27 cellular contexts compared by ENCODE assay signal in the genomic region with DNA sequence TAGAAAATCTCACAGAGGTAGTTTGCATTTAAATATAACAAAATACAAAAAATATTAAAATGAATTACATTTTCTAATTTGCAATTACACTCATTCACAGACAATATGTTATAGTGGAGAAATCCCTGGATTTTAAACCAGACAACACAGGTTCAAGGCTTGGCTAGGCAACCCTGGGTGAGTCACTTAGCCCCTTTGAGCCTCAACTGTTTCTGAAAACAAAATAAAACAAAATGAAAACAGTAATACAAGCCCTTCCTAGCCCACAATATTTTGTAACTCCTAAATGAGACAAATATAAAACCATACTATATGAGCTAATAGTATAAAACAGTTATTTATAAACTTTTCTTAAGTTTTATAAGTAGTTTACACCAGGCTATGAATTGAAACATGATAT. TPM values are rescaled to one million over a fixed set of nuclear protein-coding genes. Genes with fewer than 3 reads are reported as not detected.
DNase-seq lines count a peak whose midpoint lies in the region; ATAC-seq, FAIRE-seq and TF ChIP-seq lines count a peak whose summit lies in the region.
"Had no signal": no experiment of that assay in that cellular context is flagged by ENCODE, and none has a peak within 500 bp of the region (broad histone marks: within the 10 kb centered on the region; RNA-seq: fewer than 3 reads in every experiment).

No MANE protein-coding gene starts in this region.

- H3K4me3 Mint-ChIP-seq in stimulated activated effector memory CD8-positive, alpha-beta T cell treated with anti-CD3 and anti-CD28 coated beads, Interleukin-12 subunit alpha, Interleukin-12 subunit beta, amount 100 ng/mL, for 72 hours, result no peak overlapping the region
- H3K4me3 Mint-ChIP-seq: CD4-positive, alpha-beta T cell; IgD-negative memory B cell had no signal

- H3K27me3 ChIP-seq in brain microvascular endothelial cell (replicated peaks) (no peaks in the 10 kb centered on the region), psoas muscle (ENCODE audit: insufficient read depth in 3 of 3, low read length in 2 of 3) (no peaks in the 10 kb centered on the region), right atrium auricular region (no peaks in the 10 kb centered on the region), lower lobe of right lung (ENCODE audit: low read depth) (no peaks in the 10 kb centered on the region)
- H3K27me3 ChIP-seq: BLaER1 had no signal

- H3K27ac ChIP-seq in brain microvascular endothelial cell, result peak overlapping the region; percentile 41
- no peak overlapping the region for H3K27ac ChIP-seq in kidney (ENCODE audit: low read depth in 2 of 2, low read length in 2 of 2)
- peak overlapping the region; percentile 90 for H3K27ac ChIP-seq in psoas muscle
- H3K27ac ChIP-seq in right atrium auricular region, result no peak overlapping the region
- H3K27ac ChIP-seq in lower lobe of right lung, result no peak overlapping the region
- H3K27ac ChIP-seq: BLaER1, KMS-11 had no signal

- no peak for DNase-seq in brain microvascular endothelial cell
- no peak for DNase-seq in kidney
- no peak for DNase-seq in psoas muscle
- DNase-seq in left lobe of liver (ENCODE audit: low spot score), result no peak
- DNase-seq in right atrium auricular region (ENCODE audit: low spot score), result no peak
- no peak for DNase-seq in stimulated activated effector memory CD8-positive, alpha-beta T cell treated with anti-CD3 and anti-CD28 coated beads, Interleukin-12 subunit alpha, Interleukin-12 subunit beta, amount 100 ng/mL, for 72 hours (ENCODE audit: low spot score in 2 of 2)
- DNase-seq in lower lobe of right lung, result no peak
- DNase-seq: CD4-positive, alpha-beta T cell; GF-D8; HCEC 1CT; NCI-H1048; NCI-H1417; NCI-H1694 treated with DMSO at 0.1 percent for 48 hours; NCI-H2081 treated with DMSO at 0.1 percent for 48 hours; NCI-H2171; NCI-H226; NCI-H510A; NCI-H69; SHP77 treated with DMSO at 0.1 percent for 48 hours had no signal

- peaks cover 79% of the 10 kb centered on the region for H3K36me3 Mint-ChIP-seq in stimulated activated effector memory CD8-positive, alpha-beta T cell treated with anti-CD3 and anti-CD28 coated beads, Interleukin-12 subunit alpha, Interleukin-12 subunit beta, amount 100 ng/mL, for 72 hours
- H3K36me3 Mint-ChIP-seq: IgD-negative memory B cell had no signal

- H3K4me1 ChIP-seq in kidney (ENCODE audit: control insufficient read depth in 1 of 2, insufficient read depth in 1 of 2, low read depth in 1 of 2, low read length in 2 of 2) (no peaks in the 10 kb centered on the region), psoas muscle (peaks cover 23% of the 10 kb centered on the region), right atrium auricular region (peaks cover 0 to 21% of the 10 kb centered on the region in 2 donors), lower lobe of right lung (peaks cover 13% of the 10 kb centered on the region)
- H3K4me1 ChIP-seq: BLaER1 had no signal

- H3K9me3 Mint-ChIP-seq in stimulated activated effector memory CD8-positive, alpha-beta T cell treated with anti-CD3 and anti-CD28 coated beads, Interleukin-12 subunit alpha, Interleukin-12 subunit beta, amount 100 ng/mL, for 72 hours, result no peaks in the 10 kb centered on the region
- H3K9me3 Mint-ChIP-seq: CD4-positive, alpha-beta T cell; IgD-negative memory B cell had no signal

- in situ Hi-C loops in brain microvascular endothelial cell (cut with HindIII; ENCODE audit: low pct_ligation_motif_present, low sequenced_read_pairs), result no loop called here

- H3K4me3 ChIP-seq in brain microvascular endothelial cell (ENCODE audit: low read depth, low read length) (no peak overlapping the region), kidney (ENCODE audit: low read length in 2 of 2) (no peak overlapping the region), psoas muscle (no peak overlapping the region), right atrium auricular region (no peak overlapping the region), lower lobe of right lung (no peak overlapping the region)
- H3K4me3 ChIP-seq: BLaER1 had no signal

- FAIRE-seq in G401.6 (lab: Jason Lieb, UNC), result peak; percentile 73
- FAIRE-seq in kidney (lab: Jason Lieb, UNC), result peak; percentile 52
- FAIRE-seq: GM12891, GM19239, H1 had no signal

- TF ChIP-seq CTCF in brain microvascular endothelial cell (IDR thresholded peaks at IDR 0.05; ENCODE audit: low read depth, low read length, missing control alignments), result no peak
- no peak for TF ChIP-seq CTCF in kidney (IDR thresholded peaks at IDR 0.05; ENCODE audit: borderline replicate concordance, extremely low read depth, insufficient read depth)
- TF ChIP-seq CTCF in psoas muscle (IDR thresholded peaks at IDR 0.05), result no peak
- no peak for TF ChIP-seq CTCF in right atrium auricular region (IDR thresholded peaks at IDR 0.05)
- TF ChIP-seq CTCF in lower lobe of right lung (IDR thresholded peaks at IDR 0.05), result no peak

- ATAC-seq in psoas muscle, result no peak
- no peak for ATAC-seq in left lobe of liver
- no peak for ATAC-seq in stimulated activated effector memory CD8-positive, alpha-beta T cell treated with anti-CD3 and anti-CD28 coated beads, Interleukin-12 subunit alpha, Interleukin-12 subunit beta, amount 100 ng/mL, for 72 hours
- no peak for ATAC-seq in lower lobe of right lung
- ATAC-seq: Panc1 had no signal

- peaks cover 13% of the 10 kb centered on the region for H3K36me3 ChIP-seq in brain microvascular endothelial cell (replicated peaks)
- peaks cover 0 to 10% of the 10 kb centered on the region in 2 donors for H3K36me3 ChIP-seq in kidney (ENCODE audit: control insufficient read depth in 1 of 2, insufficient read depth in 2 of 2, low read length in 2 of 2)
- peaks cover 0 to 41% of the 10 kb centered on the region in 2 donors for H3K36me3 ChIP-seq in psoas muscle (ENCODE audit: insufficient read depth in 1 of 2, low read depth in 1 of 2)
- H3K36me3 ChIP-seq in right atrium auricular region, result peaks cover 8% of the 10 kb centered on the region
- peaks cover 21% of the 10 kb centered on the region for H3K36me3 ChIP-seq in lower lobe of right lung

- no peak overlapping the region for H3K9ac ChIP-seq in kidney (ENCODE audit: low read length in 2 of 2)
- H3K9ac ChIP-seq: BLaER1, KMS-11 had no signal

- H3K9me3 ChIP-seq in kidney (ENCODE audit: control insufficient read depth in 1 of 2, low read length in 2 of 2) (no peaks in the 10 kb centered on the region), psoas muscle (no peaks in the 10 kb centered on the region), right atrium auricular region (no peaks in the 10 kb centered on the region), lower lobe of right lung (no peaks in the 10 kb centered on the region)
- H3K9me3 ChIP-seq: BLaER1 had no signal

- H3K4me1 Mint-ChIP-seq in stimulated activated effector memory CD8-positive, alpha-beta T cell treated with anti-CD3 and anti-CD28 coated beads, Interleukin-12 subunit alpha, Interleukin-12 subunit beta, amount 100 ng/mL, for 72 hours, result no peaks in the 10 kb centered on the region

- intact Hi-C loops in kidney (cut with DNase I), result no loop called here
- intact Hi-C loops in psoas muscle (cut with DNase I), result no loop called here
- intact Hi-C loops in lower lobe of right lung (cut with DNase I), result no loop called here

- H3K27ac Mint-ChIP-seq in stimulated activated effector memory CD8-positive, alpha-beta T cell treated with anti-CD3 and anti-CD28 coated beads, Interleukin-12 subunit alpha, Interleukin-12 subunit beta, amount 100 ng/mL, for 72 hours, result no peak overlapping the region
- H3K27ac Mint-ChIP-seq: CD4-positive, alpha-beta T cell; IgD-negative memory B cell had no signal

RNA-seq across cellular contexts. Expression of a gene that starts 41.0 kb away (rescaled TPM):
- total RNA-seq in kidney (50.3 TPM), psoas muscle (100 to 1,000 TPM in 2 of 4 donors, 10 to 100 TPM in 2; 67.3 to 120 (median 85.8) TPM), left lobe of liver (43.6 TPM), right atrium auricular region (10 to 100 TPM; 33.2 to 53.9 TPM), lower lobe of right lung (52.3 TPM)
- polyA plus RNA-seq in kidney (ENCODE audit: insufficient read depth, low read depth, low replicate concordance) (49.6 TPM), psoas muscle (100 to 1,000 TPM in 2 of 3 donors, 10 to 100 TPM in 1; 71.8 to 129 (median 118) TPM)

Comparison
In these comparisons a context has a peak if more than half of its experiments do, and no peak if none do; other contexts are left out.
1. H3K27ac ChIP-seq: peak in brain microvascular endothelial cell (single experiment) and psoas muscle (single experiment); none in kidney (0 of 2), right atrium auricular region (0 of 2) and lower lobe of right lung (single experiment).